11 cellular contexts compared by ENCODE assay signal in the genomic region with DNA sequence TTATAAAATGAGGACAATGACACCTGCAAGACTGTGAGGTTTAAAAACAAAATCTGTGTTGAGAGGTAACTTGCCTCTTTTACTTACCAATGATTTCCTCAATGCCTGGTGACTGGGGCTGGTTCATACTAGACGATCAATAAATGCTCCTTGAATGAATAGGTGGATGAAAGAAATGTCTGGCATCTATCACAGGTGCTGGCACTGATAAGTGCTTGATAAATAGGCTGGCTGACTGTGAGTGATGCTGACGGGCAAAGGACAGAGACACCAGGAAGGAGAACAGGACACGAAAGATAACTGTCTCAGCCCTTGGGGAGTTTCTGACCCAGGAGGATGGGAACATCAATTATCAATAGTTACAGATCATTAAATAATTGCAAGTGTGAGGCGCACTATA. TPM values are rescaled to one million over a fixed set of nuclear protein-coding genes. Genes with fewer than 3 reads are reported as not detected.
"Had no signal": no experiment of that assay in that cellular context is flagged by ENCODE, and none has a peak within 500 bp of the region (broad histone marks: within the 10 kb centered on the region; RNA-seq: fewer than 3 reads in every experiment).

No MANE protein-coding gene starts in this region.

- H3K36me3 ChIP-seq: HAP-1 had no signal

- DNase-seq: H7, HFFc6, KBM-7 had no signal

- H3K9me3 ChIP-seq: HAP-1 had no signal

- ATAC-seq: GM23338, HCT116, HepG2 had no signal

- H3K27ac ChIP-seq: HL-60 had no signal

- FAIRE-seq: H1, HepG2 had no signal

- H3K4me3 ChIP-seq: GM23338, HAP-1 had no signal

RNA-seq across cellular contexts. Expression of a gene that starts 31.9 kb away (rescaled TPM):
- total RNA-seq: GM23338, H1, H7, HFFc6, HT1080 had no signal
- polyA plus RNA-seq: GM23338, H1, IgD-negative memory B cell had no signal
